Comparison of ENCODE assay signal across 17 cellular contexts in genomic region chrX:42680651-42681050, GRCh38.
DNase-seq lines count a peak whose midpoint lies in the region; ATAC-seq and TF ChIP-seq lines count a peak whose summit lies in the region.
"Had no signal": no experiment of that assay in that cellular context is flagged by ENCODE, and none has a peak within 500 bp of the region (broad histone marks: within the 10 kb centered on the region; RNA-seq: fewer than 3 reads in every experiment).

No MANE protein-coding gene starts in this region.

- no peaks in the 10 kb centered on the region for H3K4me1 ChIP-seq in OCI-LY3 (ENCODE audit: low read length)
- H3K4me1 ChIP-seq in fibroblast of lung (ENCODE audit: control insufficient read depth, extremely low read depth, insufficient read depth, low read length), result no peaks in the 10 kb centered on the region
- H3K4me1 ChIP-seq in right lobe of liver, result no peaks in the 10 kb centered on the region
- H3K4me1 ChIP-seq: vagina had no signal

- H3K79me2 ChIP-seq in OCI-LY3 (ENCODE audit: low read length) (no peaks in the 10 kb centered on the region), fibroblast of lung (ENCODE audit: control insufficient read depth, insufficient read depth, low read length) (no peaks in the 10 kb centered on the region)

- TF ChIP-seq CTCF in OCI-LY3 (IDR thresholded peaks at IDR 0.05; ENCODE audit: low read depth, low read length), result peak; percentile 23; the same call in 1 of the 2 replicates
- no peak for TF ChIP-seq CTCF in fibroblast of lung (conservative IDR thresholded peaks at IDR 0.05 in 1 of 2, IDR thresholded peaks at IDR 0.05 in 1 of 2; ENCODE audit: low read depth in 1 of 2, low read length in 2 of 2)
- peak in 1 of 4 donors; percentile 19 for TF ChIP-seq CTCF in right lobe of liver (IDR thresholded peaks at IDR 0.05)
- no peak for TF ChIP-seq CTCF in glutamatergic neuron (IDR thresholded peaks at IDR 0.05; ENCODE audit: partially characterized antibody, unreplicated experiment)

- no peak overlapping the region for H2AFZ ChIP-seq in OCI-LY3 (ENCODE audit: low read depth, low read length)
- no peak overlapping the region for H2AFZ ChIP-seq in fibroblast of lung (ENCODE audit: low read length)
- H2AFZ ChIP-seq: PC-9 had no signal

- intact Hi-C loops in right lobe of liver (cut with DNase I), result no loop called here

- no peak for TF ChIP-seq POLR2A in right lobe of liver (IDR thresholded peaks at IDR 0.05)

- no peaks in the 10 kb centered on the region for H3K36me3 Mint-ChIP-seq in glutamatergic neuron (ENCODE audit: unreplicated experiment)

- no peaks in the 10 kb centered on the region for H3K27me3 Mint-ChIP-seq in glutamatergic neuron (ENCODE audit: unreplicated experiment)

- H3K27ac ChIP-seq in OCI-LY3 (ENCODE audit: low read length) (no peak overlapping the region), fibroblast of lung (ENCODE audit: insufficient read depth, low read length) (no peak overlapping the region), right lobe of liver (peak overlapping the region in 1 of 3 donors; percentile 31)
- H3K27ac ChIP-seq: PC-9, vagina had no signal

- no peak overlapping the region for H3K4me3 Mint-ChIP-seq in glutamatergic neuron (ENCODE audit: unreplicated experiment)
- H3K4me3 Mint-ChIP-seq: activated T-cell treated with anti-CD3 and anti-CD28 coated beads, Interleukin-2, amount 50 U/mL, for 72 hours had no signal

- no peaks in the 10 kb centered on the region for H4K20me1 ChIP-seq in OCI-LY3 (ENCODE audit: insufficient read depth, low read length)
- no peaks in the 10 kb centered on the region for H4K20me1 ChIP-seq in fibroblast of lung (ENCODE audit: control insufficient read depth, extremely low read depth, insufficient read depth, low read length)

- no peak overlapping the region for H3K27ac Mint-ChIP-seq in glutamatergic neuron (ENCODE audit: unreplicated experiment)
- H3K27ac Mint-ChIP-seq: activated T-cell treated with anti-CD3 and anti-CD28 coated beads, Interleukin-2, amount 50 U/mL, for 72 hours had no signal

- H3K9ac ChIP-seq in OCI-LY3 (ENCODE audit: low read length) (no peak overlapping the region), fibroblast of lung (ENCODE audit: insufficient read depth, low read length) (no peak overlapping the region)

- H3K4me2 ChIP-seq in OCI-LY3 (ENCODE audit: low read length), result no peak overlapping the region
- H3K4me2 ChIP-seq in fibroblast of lung (ENCODE audit: extremely low read depth, insufficient read depth, low read length), result no peak overlapping the region
- H3K4me2 ChIP-seq: PC-9 had no signal

- no peaks in the 10 kb centered on the region for H3K36me3 ChIP-seq in OCI-LY3 (replicated peaks; ENCODE audit: low read depth, low read length)
- no peaks in the 10 kb centered on the region for H3K36me3 ChIP-seq in fibroblast of lung (ENCODE audit: control insufficient read depth, insufficient read depth, low read length)
- H3K36me3 ChIP-seq in right lobe of liver, result no peaks in the 10 kb centered on the region
- H3K36me3 ChIP-seq: MG63, vagina had no signal

- H3K9me3 Mint-ChIP-seq in glutamatergic neuron (ENCODE audit: unreplicated experiment), result peaks cover 2% of the 10 kb centered on the region
- H3K9me3 Mint-ChIP-seq: activated T-cell treated with anti-CD3 and anti-CD28 coated beads, Interleukin-2, amount 50 U/mL, for 72 hours had no signal

- no peaks in the 10 kb centered on the region for H3K27me3 ChIP-seq in OCI-LY3 (ENCODE audit: low read depth, low read length)
- H3K27me3 ChIP-seq in fibroblast of lung (ENCODE audit: control insufficient read depth, insufficient read depth, low read length), result no peaks in the 10 kb centered on the region
- no peaks in the 10 kb centered on the region for H3K27me3 ChIP-seq in right lobe of liver
- H3K27me3 ChIP-seq: MG63, vagina had no signal

- H3K4me3 ChIP-seq in OCI-LY3 (ENCODE audit: low read length), result no peak overlapping the region
- no peak overlapping the region for H3K4me3 ChIP-seq in fibroblast of lung (replicated peaks in 1 of 4; ENCODE audit: control extremely low read depth in 1 of 4, insufficient read depth in 1 of 4, low read depth in 3 of 4, low read length in 4 of 4)
- H3K4me3 ChIP-seq in right lobe of liver, result no peak overlapping the region
- H3K4me3 ChIP-seq: MG63, PC-9, vagina had no signal

- WGBS in right lobe of liver (ENCODE audit: insufficient coverage, low coverage, low lambda C conversion rate, missing lambda C conversion rate), result 23% methylated on average over 2 of the region's 2 CpGs

- peak; percentile 5 for DNase-seq in AG20443 (ENCODE audit: low spot score)
- DNase-seq in fibroblast of lung (ENCODE audit: low read depth in 2 of 2), result peak; percentile 8 to 26
- DNase-seq in right lobe of liver, result no peak
- DNase-seq in germinal center (ENCODE audit: low spot score), result no peak
- DNase-seq in glutamatergic neuron, result no peak
- no peak for DNase-seq in NCI-H526 (lab: John Stamatoyannopoulos, UW)
- DNase-seq: ACHN; activated CD4-positive, alpha-beta T cell treated with anti-CD3 and anti-CD28 coated beads for 48 hours; activated T-cell treated with anti-CD3 and anti-CD28 coated beads, Interleukin-2, amount 50 U/mL, for 72 hours; islet precursor cell; MG63; PC-9; stimulated activated CD4-positive, alpha-beta T cell treated with anti-CD3 and anti-CD28 coated beads, Interleukin-1b, Interleukin-23, amount 100 ng/mL, for 48 hours; T-helper 2 cell had no signal

- H3K9me3 ChIP-seq in OCI-LY3 (ENCODE audit: insufficient read depth, low read length) (no peaks in the 10 kb centered on the region), fibroblast of lung (ENCODE audit: control insufficient read depth, insufficient read depth, low read depth, low read length) (no peaks in the 10 kb centered on the region), right lobe of liver (no peaks in the 10 kb centered on the region)
- H3K9me3 ChIP-seq: MG63, vagina had no signal

- peak; percentile 60 to 92 (median 75) for ATAC-seq in right lobe of liver
- no peak for ATAC-seq in SK-N-SH treated with all-trans-retinoic acid at 6 μM for 48 hours
- ATAC-seq: activated T-cell treated with anti-CD3 and anti-CD28 coated beads, Interleukin-2, amount 50 U/mL, for 72 hours had no signal

- peaks cover 4% of the 10 kb centered on the region for H3K4me1 Mint-ChIP-seq in glutamatergic neuron (ENCODE audit: low read depth, unreplicated experiment)

TF ChIP-seq in SK-N-SH treated with all-trans-retinoic acid at 6 μM for 48 hours, 23 proteins besides CTCF, POLR2A, EP300 and RAD21:
- TF ChIP-seq ZFP3 (CRISPR knock-in tag; IDR thresholded peaks at IDR 0.05) (no peak), ZFP30 (CRISPR knock-in tag; IDR thresholded peaks at IDR 0.05) (no peak), TOX (CRISPR knock-in tag; IDR thresholded peaks at IDR 0.05; ENCODE audit: borderline replicate concordance) (no peak), ESRRG (CRISPR knock-in tag; IDR thresholded peaks at IDR 0.05) (no peak)

Comparison
In these comparisons a context has a peak if more than half of its experiments do, and no peak if none do; other contexts are left out.
1. DNase-seq: peak in AG20443 (single experiment) and fibroblast of lung (2 of 2); none in right lobe of liver (0 of 3), germinal center (single experiment), glutamatergic neuron (single experiment) and NCI-H526 (0 of 2).